ENCODE assay signal across 1 cellular context in genomic region chr15:70200511-70200991, GRCh38.
TF ChIP-seq lines count a peak whose summit lies in the region.

No MANE protein-coding gene starts in this region.

TF ChIP-seq in HEK293, 187 proteins besides CTCF, POLR2A, EP300 and RAD21 (continued from another document and continues in another):
- TF ChIP-seq ZNF433 (tag by site-specific recombination; IDR thresholded peaks at IDR 0.05; ENCODE audit: low read depth) (no peak), ZNF529 (tag by site-specific recombination; IDR thresholded peaks at IDR 0.05; ENCODE audit: insufficient replicate concordance) (no peak), ZNF2 (tag by site-specific recombination; IDR thresholded peaks at IDR 0.05) (no peak), TCF7L2 (IDR thresholded peaks at IDR 0.05; ENCODE audit: borderline replicate concordance, low read depth, low read length) (no peak; the same call in 1 of the 2 replicates), ZNF423 (tag by site-specific recombination; IDR thresholded peaks at IDR 0.05) (no peak), ZNF416 (tag by site-specific recombination; IDR thresholded peaks at IDR 0.05) (no peak), ZNF19 (tag by site-specific recombination; IDR thresholded peaks at IDR 0.05; ENCODE audit: low read depth) (no peak), ZFP41 (tag by site-specific recombination; IDR thresholded peaks at IDR 0.05; ENCODE audit: borderline replicate concordance) (no peak), ZNF600 (tag by site-specific recombination; IDR thresholded peaks at IDR 0.05) (peak; percentile 85), ZNF488 (tag by site-specific recombination; IDR thresholded peaks at IDR 0.05) (no peak), ZBTB1 (tag by site-specific recombination; IDR thresholded peaks at IDR 0.05) (peak; percentile 83; the same call in 1 of the 2 replicates), IKZF3 (tag by site-specific recombination; IDR thresholded peaks at IDR 0.05) (peak; percentile 90), ZNF248 (tag by site-specific recombination; IDR thresholded peaks at IDR 0.05) (no peak), KLF7 (tag by site-specific recombination; IDR thresholded peaks at IDR 0.05; ENCODE audit: borderline replicate concordance) (no peak), ZNF404 (tag by site-specific recombination; IDR thresholded peaks at IDR 0.05) (no peak), ZBTB7A (tag by site-specific recombination; IDR thresholded peaks at IDR 0.05; ENCODE audit: low read depth) (no peak), YY1 (tag by site-specific recombination; IDR thresholded peaks at IDR 0.05) (0 out of 2 replicates have a peak, but pooled peaks have one; percentile 39), ZNF521 (tag by site-specific recombination; IDR thresholded peaks at IDR 0.05) (no peak), ZNF704 (tag by site-specific recombination; IDR thresholded peaks at IDR 0.05) (no peak), ZNF23 (tag by site-specific recombination; IDR thresholded peaks at IDR 0.05; ENCODE audit: borderline replicate concordance) (no peak), ZNF514 (tag by site-specific recombination; IDR thresholded peaks at IDR 0.05) (no peak), ZFP37 (tag by site-specific recombination; IDR thresholded peaks at IDR 0.05) (no peak), ZNF398 (tag by site-specific recombination; IDR thresholded peaks at IDR 0.05) (peak; percentile 58; the same call in 1 of the 2 replicates), ZNF561 (tag by site-specific recombination; IDR thresholded peaks at IDR 0.05; ENCODE audit: borderline replicate concordance) (peak; percentile 54; the same call in 1 of the 2 replicates), ZNF621 (tag by site-specific recombination; IDR thresholded peaks at IDR 0.05) (no peak), HOXA7 (CRISPR knock-in tag; IDR thresholded peaks at IDR 0.05; ENCODE audit: borderline replicate concordance) (no peak), MZF1 (tag by site-specific recombination; IDR thresholded peaks at IDR 0.05; ENCODE audit: borderline replicate concordance) (no peak), ZNF174 (tag by site-specific recombination; IDR thresholded peaks at IDR 0.05) (no peak), ZNF560 (tag by site-specific recombination; IDR thresholded peaks at IDR 0.05; ENCODE audit: borderline replicate concordance) (no peak), ZBTB20 (tag by site-specific recombination; IDR thresholded peaks at IDR 0.05) (no peak), ZNF843 (tag by site-specific recombination; IDR thresholded peaks at IDR 0.05) (peak; percentile 94), ZNF157 (tag by site-specific recombination; IDR thresholded peaks at IDR 0.05) (no peak), ZNF747 (tag by site-specific recombination; IDR thresholded peaks at IDR 0.05) (no peak), ZNF624 (tag by site-specific recombination; IDR thresholded peaks at IDR 0.05) (no peak), ZFP69B (tag by site-specific recombination; IDR thresholded peaks at IDR 0.05) (0 out of 2 replicates have a peak, but pooled peaks have one; percentile 36), FEZF1 (tag by site-specific recombination; IDR thresholded peaks at IDR 0.05) (peak; percentile 79), ZSCAN30 (tag by site-specific recombination; IDR thresholded peaks at IDR 0.05) (no peak), ZNF76 (tag by site-specific recombination; IDR thresholded peaks at IDR 0.05; ENCODE audit: borderline replicate concordance, low read depth) (no peak), ZNF664 (tag by site-specific recombination; IDR thresholded peaks at IDR 0.05) (no peak), ZNF501 (tag by site-specific recombination; IDR thresholded peaks at IDR 0.05) (0 out of 2 replicates have a peak, but pooled peaks have one; percentile 51), ZNF138 (tag by site-specific recombination; IDR thresholded peaks at IDR 0.05; ENCODE audit: borderline replicate concordance) (no peak)
- TF ChIP-seq, protein P1, sequence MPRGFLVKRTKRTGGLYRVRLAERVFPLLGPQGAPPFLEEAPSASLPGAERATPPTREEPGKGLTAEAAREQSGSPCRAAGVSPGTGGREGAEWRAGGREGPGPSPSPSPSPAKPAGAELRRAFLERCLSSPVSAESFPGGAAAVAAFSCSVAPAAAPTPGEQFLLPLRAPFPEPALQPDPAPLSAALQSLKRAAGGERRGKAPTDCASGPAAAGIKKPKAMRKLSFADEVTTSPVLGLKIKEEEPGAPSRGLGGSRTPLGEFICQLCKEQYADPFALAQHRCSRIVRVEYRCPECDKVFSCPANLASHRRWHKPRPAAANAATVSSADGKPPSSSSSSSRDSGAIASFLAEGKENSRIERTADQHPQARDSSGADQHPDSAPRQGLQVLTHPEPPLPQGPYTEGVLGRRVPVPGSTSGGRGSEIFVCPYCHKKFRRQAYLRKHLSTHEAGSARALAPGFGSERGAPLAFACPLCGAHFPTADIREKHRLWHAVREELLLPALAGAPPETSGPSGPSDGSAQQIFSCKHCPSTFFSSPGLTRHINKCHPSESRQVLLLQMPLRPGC (tag by site-specific recombination; IDR thresholded peaks at IDR 0.05): peak; percentile 91
- TF ChIP-seq, protein P2, sequence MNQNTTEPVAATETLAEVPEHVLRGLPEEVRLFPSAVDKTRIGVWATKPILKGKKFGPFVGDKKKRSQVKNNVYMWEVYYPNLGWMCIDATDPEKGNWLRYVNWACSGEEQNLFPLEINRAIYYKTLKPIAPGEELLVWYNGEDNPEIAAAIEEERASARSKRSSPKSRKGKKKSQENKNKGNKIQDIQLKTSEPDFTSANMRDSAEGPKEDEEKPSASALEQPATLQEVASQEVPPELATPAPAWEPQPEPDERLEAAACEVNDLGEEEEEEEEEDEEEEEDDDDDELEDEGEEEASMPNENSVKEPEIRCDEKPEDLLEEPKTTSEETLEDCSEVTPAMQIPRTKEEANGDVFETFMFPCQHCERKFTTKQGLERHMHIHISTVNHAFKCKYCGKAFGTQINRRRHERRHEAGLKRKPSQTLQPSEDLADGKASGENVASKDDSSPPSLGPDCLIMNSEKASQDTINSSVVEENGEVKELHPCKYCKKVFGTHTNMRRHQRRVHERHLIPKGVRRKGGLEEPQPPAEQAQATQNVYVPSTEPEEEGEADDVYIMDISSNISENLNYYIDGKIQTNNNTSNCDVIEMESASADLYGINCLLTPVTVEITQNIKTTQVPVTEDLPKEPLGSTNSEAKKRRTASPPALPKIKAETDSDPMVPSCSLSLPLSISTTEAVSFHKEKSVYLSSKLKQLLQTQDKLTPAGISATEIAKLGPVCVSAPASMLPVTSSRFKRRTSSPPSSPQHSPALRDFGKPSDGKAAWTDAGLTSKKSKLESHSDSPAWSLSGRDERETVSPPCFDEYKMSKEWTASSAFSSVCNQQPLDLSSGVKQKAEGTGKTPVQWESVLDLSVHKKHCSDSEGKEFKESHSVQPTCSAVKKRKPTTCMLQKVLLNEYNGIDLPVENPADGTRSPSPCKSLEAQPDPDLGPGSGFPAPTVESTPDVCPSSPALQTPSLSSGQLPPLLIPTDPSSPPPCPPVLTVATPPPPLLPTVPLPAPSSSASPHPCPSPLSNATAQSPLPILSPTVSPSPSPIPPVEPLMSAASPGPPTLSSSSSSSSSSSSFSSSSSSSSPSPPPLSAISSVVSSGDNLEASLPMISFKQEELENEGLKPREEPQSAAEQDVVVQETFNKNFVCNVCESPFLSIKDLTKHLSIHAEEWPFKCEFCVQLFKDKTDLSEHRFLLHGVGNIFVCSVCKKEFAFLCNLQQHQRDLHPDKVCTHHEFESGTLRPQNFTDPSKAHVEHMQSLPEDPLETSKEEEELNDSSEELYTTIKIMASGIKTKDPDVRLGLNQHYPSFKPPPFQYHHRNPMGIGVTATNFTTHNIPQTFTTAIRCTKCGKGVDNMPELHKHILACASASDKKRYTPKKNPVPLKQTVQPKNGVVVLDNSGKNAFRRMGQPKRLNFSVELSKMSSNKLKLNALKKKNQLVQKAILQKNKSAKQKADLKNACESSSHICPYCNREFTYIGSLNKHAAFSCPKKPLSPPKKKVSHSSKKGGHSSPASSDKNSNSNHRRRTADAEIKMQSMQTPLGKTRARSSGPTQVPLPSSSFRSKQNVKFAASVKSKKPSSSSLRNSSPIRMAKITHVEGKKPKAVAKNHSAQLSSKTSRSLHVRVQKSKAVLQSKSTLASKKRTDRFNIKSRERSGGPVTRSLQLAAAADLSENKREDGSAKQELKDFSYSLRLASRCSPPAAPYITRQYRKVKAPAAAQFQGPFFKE (tag by site-specific recombination; IDR thresholded peaks at IDR 0.05; ENCODE audit: borderline replicate concordance): no peak
- TF ChIP-seq, protein P3, sequence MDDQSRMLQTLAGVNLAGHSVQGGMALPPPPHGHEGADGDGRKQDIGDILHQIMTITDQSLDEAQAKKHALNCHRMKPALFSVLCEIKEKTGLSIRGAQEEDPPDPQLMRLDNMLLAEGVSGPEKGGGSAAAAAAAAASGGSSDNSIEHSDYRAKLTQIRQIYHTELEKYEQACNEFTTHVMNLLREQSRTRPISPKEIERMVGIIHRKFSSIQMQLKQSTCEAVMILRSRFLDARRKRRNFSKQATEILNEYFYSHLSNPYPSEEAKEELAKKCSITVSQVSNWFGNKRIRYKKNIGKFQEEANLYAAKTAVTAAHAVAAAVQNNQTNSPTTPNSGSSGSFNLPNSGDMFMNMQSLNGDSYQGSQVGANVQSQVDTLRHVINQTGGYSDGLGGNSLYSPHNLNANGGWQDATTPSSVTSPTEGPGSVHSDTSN (CRISPR knock-in tag; IDR thresholded peaks at IDR 0.05): no peak
- TF ChIP-seq, protein P4, sequence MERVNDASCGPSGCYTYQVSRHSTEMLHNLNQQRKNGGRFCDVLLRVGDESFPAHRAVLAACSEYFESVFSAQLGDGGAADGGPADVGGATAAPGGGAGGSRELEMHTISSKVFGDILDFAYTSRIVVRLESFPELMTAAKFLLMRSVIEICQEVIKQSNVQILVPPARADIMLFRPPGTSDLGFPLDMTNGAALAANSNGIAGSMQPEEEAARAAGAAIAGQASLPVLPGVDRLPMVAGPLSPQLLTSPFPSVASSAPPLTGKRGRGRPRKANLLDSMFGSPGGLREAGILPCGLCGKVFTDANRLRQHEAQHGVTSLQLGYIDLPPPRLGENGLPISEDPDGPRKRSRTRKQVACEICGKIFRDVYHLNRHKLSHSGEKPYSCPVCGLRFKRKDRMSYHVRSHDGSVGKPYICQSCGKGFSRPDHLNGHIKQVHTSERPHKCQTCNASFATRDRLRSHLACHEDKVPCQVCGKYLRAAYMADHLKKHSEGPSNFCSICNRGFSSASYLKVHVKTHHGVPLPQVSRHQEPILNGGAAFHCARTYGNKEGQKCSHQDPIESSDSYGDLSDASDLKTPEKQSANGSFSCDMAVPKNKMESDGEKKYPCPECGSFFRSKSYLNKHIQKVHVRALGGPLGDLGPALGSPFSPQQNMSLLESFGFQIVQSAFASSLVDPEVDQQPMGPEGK (tag by site-specific recombination; IDR thresholded peaks at IDR 0.05): peak; percentile 67
- TF ChIP-seq, protein P5, sequence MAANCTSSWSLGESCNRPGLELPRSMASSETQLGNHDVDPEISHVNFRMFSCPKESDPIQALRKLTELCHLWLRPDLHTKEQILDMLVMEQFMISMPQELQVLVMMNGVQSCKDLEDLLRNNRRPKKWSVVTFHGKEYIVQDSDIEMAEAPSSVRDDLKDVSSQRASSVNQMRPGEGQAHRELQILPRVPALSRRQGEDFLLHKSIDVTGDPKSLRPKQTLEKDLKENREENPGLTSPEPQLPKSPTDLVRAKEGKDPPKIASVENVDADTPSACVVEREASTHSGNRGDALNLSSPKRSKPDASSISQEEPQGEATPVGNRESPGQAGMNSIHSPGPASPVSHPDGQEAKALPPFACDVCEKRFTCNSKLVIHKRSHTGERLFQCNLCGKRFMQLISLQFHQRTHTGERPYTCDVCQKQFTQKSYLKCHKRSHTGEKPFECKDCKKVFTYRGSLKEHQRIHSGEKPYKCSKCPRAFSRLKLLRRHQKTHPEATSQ (tag by site-specific recombination; IDR thresholded peaks at IDR 0.05): no peak
- TF ChIP-seq, protein P6, sequence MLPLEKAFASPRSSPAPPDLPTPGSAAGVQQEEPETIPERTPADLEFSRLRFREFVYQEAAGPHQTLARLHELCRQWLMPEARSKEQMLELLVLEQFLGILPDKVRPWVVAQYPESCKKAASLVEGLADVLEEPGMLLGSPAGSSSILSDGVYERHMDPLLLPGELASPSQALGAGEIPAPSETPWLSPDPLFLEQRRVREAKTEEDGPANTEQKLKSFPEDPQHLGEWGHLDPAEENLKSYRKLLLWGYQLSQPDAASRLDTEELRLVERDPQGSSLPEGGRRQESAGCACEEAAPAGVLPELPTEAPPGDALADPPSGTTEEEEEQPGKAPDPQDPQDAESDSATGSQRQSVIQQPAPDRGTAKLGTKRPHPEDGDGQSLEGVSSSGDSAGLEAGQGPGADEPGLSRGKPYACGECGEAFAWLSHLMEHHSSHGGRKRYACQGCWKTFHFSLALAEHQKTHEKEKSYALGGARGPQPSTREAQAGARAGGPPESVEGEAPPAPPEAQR (tag by site-specific recombination; IDR thresholded peaks at IDR 0.05): no peak
